In genomic region chr21:33551664-33552063, GRCh38 we compare ENCODE assay signal across 29 cellular contexts.
"Had no signal": no experiment of that assay in that cellular context is flagged by ENCODE, and none has a peak within 500 bp of the region (broad histone marks: within the 10 kb centered on the region; RNA-seq: fewer than 3 reads in every experiment).

No MANE protein-coding gene starts in this region.

- H3K27ac Mint-ChIP-seq: nephron progenitor cell; neural progenitor cell; progenitor cell of endocrine pancreas; stimulated activated naive B cell treated with anti-CD40 and anti-IgM and Interleukin-4, amounts not matched to agents 10 μg/mL and 1 μg/mL and 100 μg/mL, for 72 hours had no signal

- FAIRE-seq: islet of Langerhans, kidney had no signal

- ATAC-seq: left lung; stimulated activated naive B cell treated with anti-CD40 and anti-IgM and Interleukin-4, amounts not matched to agents 10 μg/mL and 1 μg/mL and 100 μg/mL, for 72 hours had no signal

- H3K9ac ChIP-seq: neural progenitor cell had no signal

- H3K36me3 ChIP-seq: uterus had no signal

- H3K27me3 Mint-ChIP-seq: naive thymus-derived CD8-positive, alpha-beta T cell; progenitor cell of endocrine pancreas; stimulated activated naive B cell treated with anti-CD40 and anti-IgM and Interleukin-4, amounts not matched to agents 10 μg/mL and 1 μg/mL and 100 μg/mL, for 72 hours had no signal

- H3K4me3 Mint-ChIP-seq: immature natural killer cell; nephron progenitor cell; neural progenitor cell; stimulated activated naive B cell treated with anti-CD40 and anti-IgM and Interleukin-4, amounts not matched to agents 10 μg/mL and 1 μg/mL and 100 μg/mL, for 72 hours had no signal

- H3K27me3 ChIP-seq: left lung, neural progenitor cell, neutrophil, ovary, right atrium auricular region, stomach, testis, thyroid gland, transverse colon, uterus had no signal

- DNase-seq: hypothalamus; immature natural killer cell; kidney; left colon; left lung; lower lobe of right lung; mammary epithelial cell; mesenchymal stem cell; naive thymus-derived CD8-positive, alpha-beta T cell; nephron progenitor cell; occipital lobe; ovary; stimulated activated CD4-positive, alpha-beta T cell treated with anti-CD3 and anti-CD28 coated beads, Interleukin-12 subunit alpha, Interleukin-12 subunit beta, amount 100 ng/mL, for 4 hours; stimulated activated CD4-positive, alpha-beta T cell treated with anti-CD3 and anti-CD28 coated beads, Interleukin-15, amount 100 ng/mL, for 24 hours; stimulated activated CD4-positive, alpha-beta T cell treated with anti-CD3 and anti-CD28 coated beads, Interleukin-2, amount 100 ng/mL, for 24 hours; stimulated activated CD4-positive, alpha-beta T cell treated with anti-CD3 and anti-CD28 coated beads, Interleukin-4, amount 100 ng/mL, for 1 hour; stimulated activated naive B cell treated with anti-CD40 and anti-IgM and Interleukin-4, amounts not matched to agents 10 μg/mL and 1 μg/mL and 100 μg/mL, for 72 hours; stimulated activated naive CD8-positive, alpha-beta T cell treated with anti-CD3 and anti-CD28 coated beads, Interleukin-15, Interleukin-2, amounts not matched to agents 100 U/mL and 50 U/mL, for 24 hours; stomach; testis; thyroid gland; transverse colon; uterus had no signal

- H2AFZ ChIP-seq: neural progenitor cell had no signal

- H3K4me3 ChIP-seq: left lung, lower lobe of right lung, neural progenitor cell, ovary, right atrium auricular region, skin epidermis, stomach, testis, thyroid gland, transverse colon, uterus had no signal

- H3K9me3 Mint-ChIP-seq: immature natural killer cell; naive thymus-derived CD8-positive, alpha-beta T cell; stimulated activated naive B cell treated with anti-CD40 and anti-IgM and Interleukin-4, amounts not matched to agents 10 μg/mL and 1 μg/mL and 100 μg/mL, for 72 hours had no signal

- H3K9me3 ChIP-seq: left lung, lower lobe of right lung, neutrophil, ovary, right atrium auricular region, stomach, testis, thyroid gland, transverse colon, uterus had no signal

- H3K4me2 ChIP-seq: neural progenitor cell had no signal

- H3K27ac ChIP-seq: left lung, lower lobe of right lung, neural progenitor cell, neutrophil, ovary, right atrium auricular region, skin epidermis, stomach, testis, thyroid gland, transverse colon, uterus had no signal
